1 cellular context compared by ENCODE assay signal in the genomic region with DNA sequence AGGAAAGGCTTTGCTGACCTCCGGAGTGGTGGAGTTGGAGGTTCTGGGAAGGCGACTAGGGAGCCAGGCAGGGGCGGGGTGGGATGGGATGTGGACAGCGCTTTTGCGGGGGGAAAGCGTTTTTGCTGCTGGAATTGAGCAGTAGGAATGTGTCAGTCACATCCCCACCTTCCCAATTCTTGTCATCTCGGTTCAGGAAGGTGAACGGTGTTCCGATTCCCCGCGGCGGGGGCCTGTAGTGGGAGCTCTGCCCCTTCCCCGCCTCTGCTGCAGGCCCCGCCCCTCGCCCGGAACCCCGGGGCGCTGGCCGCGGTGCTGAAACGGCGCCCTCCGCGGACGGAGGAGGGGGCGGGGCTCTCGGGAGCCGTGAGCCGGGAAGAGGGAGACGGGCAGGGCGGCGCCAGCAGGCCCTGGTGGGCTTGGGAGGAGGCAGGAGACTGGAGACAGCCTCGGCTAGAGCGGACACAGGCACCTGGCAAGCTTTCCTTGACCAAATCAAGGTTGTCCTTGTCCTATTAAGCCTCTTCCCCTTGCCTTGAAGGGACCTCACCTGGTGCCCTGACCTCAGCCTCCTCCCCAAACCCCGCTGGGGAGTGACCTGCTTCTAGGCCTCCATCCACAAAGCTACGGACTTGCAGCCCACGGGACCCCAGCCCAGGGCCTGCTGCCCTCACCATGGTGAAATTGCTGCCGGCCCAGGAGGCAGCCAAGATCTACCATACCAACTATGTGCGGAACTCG.
A peak's percentile ranks its signal among the peaks of the same experiment; 100 is the strongest.
TF ChIP-seq lines count a peak whose summit lies in the region.

TSS of gene LHFPL5 (plus strand) at position 357 of the 741 bp plus-strand sequence. CDS start at position 676, 319 bp downstream.

TF ChIP-seq in HepG2, 621 proteins besides CTCF, POLR2A, EP300 and RAD21 (continued from another document and continues in another):
- peak; percentile 56; the same call in 1 of the 2 replicates for TF ChIP-seq KIAA2018 (CRISPR knock-in tag; IDR thresholded peaks at IDR 0.05; ENCODE audit: borderline replicate concordance)
- peak; percentile 93; the same call in 1 of the 2 replicates for TF ChIP-seq ZNF788 (CRISPR knock-in tag; IDR thresholded peaks at IDR 0.05; ENCODE audit: borderline replicate concordance)
- TF ChIP-seq, protein P1, sequence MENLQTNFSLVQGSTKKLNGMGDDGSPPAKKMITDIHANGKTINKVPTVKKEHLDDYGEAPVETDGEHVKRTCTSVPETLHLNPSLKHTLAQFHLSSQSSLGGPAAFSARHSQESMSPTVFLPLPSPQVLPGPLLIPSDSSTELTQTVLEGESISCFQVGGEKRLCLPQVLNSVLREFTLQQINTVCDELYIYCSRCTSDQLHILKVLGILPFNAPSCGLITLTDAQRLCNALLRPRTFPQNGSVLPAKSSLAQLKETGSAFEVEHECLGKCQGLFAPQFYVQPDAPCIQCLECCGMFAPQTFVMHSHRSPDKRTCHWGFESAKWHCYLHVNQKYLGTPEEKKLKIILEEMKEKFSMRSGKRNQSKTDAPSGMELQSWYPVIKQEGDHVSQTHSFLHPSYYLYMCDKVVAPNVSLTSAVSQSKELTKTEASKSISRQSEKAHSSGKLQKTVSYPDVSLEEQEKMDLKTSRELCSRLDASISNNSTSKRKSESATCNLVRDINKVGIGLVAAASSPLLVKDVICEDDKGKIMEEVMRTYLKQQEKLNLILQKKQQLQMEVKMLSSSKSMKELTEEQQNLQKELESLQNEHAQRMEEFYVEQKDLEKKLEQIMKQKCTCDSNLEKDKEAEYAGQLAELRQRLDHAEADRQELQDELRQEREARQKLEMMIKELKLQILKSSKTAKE (CRISPR knock-in tag; IDR thresholded peaks at IDR 0.05; ENCODE audit: borderline replicate concordance) = peak; percentile 84
- TF ChIP-seq, protein P2, sequence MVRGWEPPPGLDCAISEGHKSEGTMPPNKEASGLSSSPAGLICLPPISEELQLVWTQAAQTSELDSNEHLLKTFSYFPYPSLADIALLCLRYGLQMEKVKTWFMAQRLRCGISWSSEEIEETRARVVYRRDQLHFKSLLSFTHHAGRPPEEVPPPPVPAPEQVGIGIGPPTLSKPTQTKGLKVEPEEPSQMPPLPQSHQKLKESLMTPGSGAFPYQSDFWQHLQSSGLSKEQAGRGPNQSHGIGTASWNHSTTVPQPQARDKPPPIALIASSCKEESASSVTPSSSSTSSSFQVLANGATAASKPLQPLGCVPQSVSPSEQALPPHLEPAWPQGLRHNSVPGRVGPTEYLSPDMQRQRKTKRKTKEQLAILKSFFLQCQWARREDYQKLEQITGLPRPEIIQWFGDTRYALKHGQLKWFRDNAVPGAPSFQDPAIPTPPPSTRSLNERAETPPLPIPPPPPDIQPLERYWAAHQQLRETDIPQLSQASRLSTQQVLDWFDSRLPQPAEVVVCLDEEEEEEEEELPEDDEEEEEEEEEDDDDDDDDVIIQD (CRISPR knock-in tag; IDR thresholded peaks at IDR 0.05; ENCODE audit: low read depth) = peak; percentile 93
- TF ChIP-seq GATA4 (IDR thresholded peaks at IDR 0.05; ENCODE audit: borderline replicate concordance, low read depth) = no peak
- TF ChIP-seq PHB2 (IDR thresholded peaks at IDR 0.05; ENCODE audit: partially characterized antibody) = no peak
- peak; percentile 88 for TF ChIP-seq HDAC1 (CRISPR knock-in tag; IDR thresholded peaks at IDR 0.05)
- TF ChIP-seq ELF3 (CRISPR knock-in tag; IDR thresholded peaks at IDR 0.05) = peak; percentile 97
- peak; percentile 98; the same call in 1 of the 2 replicates for TF ChIP-seq ISX (CRISPR knock-in tag; conservative IDR thresholded peaks at IDR 0.05)
- TF ChIP-seq ZFP91 (CRISPR knock-in tag; IDR thresholded peaks at IDR 0.05; ENCODE audit: borderline replicate concordance) = peak; percentile 86
- TF ChIP-seq HDAC2 (CRISPR knock-in tag; IDR thresholded peaks at IDR 0.05) = peak; percentile 94
- peak; percentile 99 for TF ChIP-seq ZNF274 (CRISPR knock-in tag; IDR thresholded peaks at IDR 0.05)
- peak; percentile 86; the same call in 1 of the 2 replicates for TF ChIP-seq ZNF660 (CRISPR knock-in tag; IDR thresholded peaks at IDR 0.05; ENCODE audit: borderline replicate concordance, low read depth)
- peak; percentile 98 for TF ChIP-seq ZNF256 (CRISPR knock-in tag; conservative IDR thresholded peaks at IDR 0.05)
- peak; percentile 95 for TF ChIP-seq ZNF335 (CRISPR knock-in tag; IDR thresholded peaks at IDR 0.05)
- peak; percentile 93 for TF ChIP-seq MYPOP (CRISPR knock-in tag; IDR thresholded peaks at IDR 0.05)
- no peak for TF ChIP-seq NFIB (CRISPR knock-in tag; IDR thresholded peaks at IDR 0.05; ENCODE audit: borderline replicate concordance)
- peak; percentile 86; the same call in 1 of the 2 replicates for TF ChIP-seq SMAD1 (CRISPR knock-in tag; IDR thresholded peaks at IDR 0.05; ENCODE audit: borderline replicate concordance, low read depth)
- peak; percentile 97 for TF ChIP-seq SATB2 (CRISPR knock-in tag; IDR thresholded peaks at IDR 0.05)
- TF ChIP-seq ZNF432 (CRISPR knock-in tag; IDR thresholded peaks at IDR 0.05; ENCODE audit: borderline replicate concordance) = no peak
- TF ChIP-seq ZNF558 (CRISPR knock-in tag; IDR thresholded peaks at IDR 0.05; ENCODE audit: borderline replicate concordance) = peak; percentile 99; the same call in 1 of the 2 replicates
- TF ChIP-seq GABPA (IDR thresholded peaks at IDR 0.05; ENCODE audit: low read depth, low read length) = no peak; the same call in 1 of the 2 replicates
- no peak for TF ChIP-seq GABPA (CRISPR knock-in tag; IDR thresholded peaks at IDR 0.05; ENCODE audit: low read depth)
- TF ChIP-seq SOX13 (IDR thresholded peaks at IDR 0.05) = no peak
- peak in 1 of 2 experiments; percentile 85; a peak in 2 of 4 replicates for TF ChIP-seq SOX13 (CRISPR knock-in tag; conservative IDR thresholded peaks at IDR 0.05 in 1 of 2, IDR thresholded peaks at IDR 0.05 in 1 of 2)
- peak; percentile 99 for TF ChIP-seq ZIK1 (CRISPR knock-in tag; IDR thresholded peaks at IDR 0.05; ENCODE audit: borderline replicate concordance, low read depth)
- TF ChIP-seq, protein P3, sequence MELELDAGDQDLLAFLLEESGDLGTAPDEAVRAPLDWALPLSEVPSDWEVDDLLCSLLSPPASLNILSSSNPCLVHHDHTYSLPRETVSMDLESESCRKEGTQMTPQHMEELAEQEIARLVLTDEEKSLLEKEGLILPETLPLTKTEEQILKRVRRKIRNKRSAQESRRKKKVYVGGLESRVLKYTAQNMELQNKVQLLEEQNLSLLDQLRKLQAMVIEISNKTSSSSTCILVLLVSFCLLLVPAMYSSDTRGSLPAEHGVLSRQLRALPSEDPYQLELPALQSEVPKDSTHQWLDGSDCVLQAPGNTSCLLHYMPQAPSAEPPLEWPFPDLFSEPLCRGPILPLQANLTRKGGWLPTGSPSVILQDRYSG (CRISPR knock-in tag; IDR thresholded peaks at IDR 0.05) = peak; percentile 98
- 0 out of 2 replicates have a peak, but pooled peaks have one; percentile 58 for TF ChIP-seq ZNF839 (CRISPR knock-in tag; IDR thresholded peaks at IDR 0.05; ENCODE audit: borderline replicate concordance)
- no peak for TF ChIP-seq ZNF460 (CRISPR knock-in tag; IDR thresholded peaks at IDR 0.05; ENCODE audit: borderline replicate concordance)
- TF ChIP-seq CHCHD3 (CRISPR knock-in tag; IDR thresholded peaks at IDR 0.05) = peak; percentile 95
- peak; percentile 95 for TF ChIP-seq ZBTB42 (CRISPR knock-in tag; IDR thresholded peaks at IDR 0.05)
- TF ChIP-seq NCOR1 (IDR thresholded peaks at IDR 0.05; ENCODE audit: borderline replicate concordance, low read length) = no peak
- peak; percentile 88; the same call in 1 of the 2 replicates for TF ChIP-seq LBX2 (CRISPR knock-in tag; IDR thresholded peaks at IDR 0.05; ENCODE audit: borderline replicate concordance)
- TF ChIP-seq ARNT (IDR thresholded peaks at IDR 0.05) = no peak
- TF ChIP-seq KLF9 (CRISPR knock-in tag; IDR thresholded peaks at IDR 0.05; ENCODE audit: low read depth) = peak; percentile 99; the same call in 1 of the 2 replicates
- TF ChIP-seq ZNF737 (CRISPR knock-in tag; IDR thresholded peaks at IDR 0.05; ENCODE audit: borderline replicate concordance) = peak; percentile 85; the same call in 1 of the 2 replicates
- TF ChIP-seq GZF1 (CRISPR knock-in tag; IDR thresholded peaks at IDR 0.05) = peak; percentile 84; the same call in 1 of the 2 replicates
- TF ChIP-seq ATF5 (CRISPR knock-in tag; IDR thresholded peaks at IDR 0.05; ENCODE audit: low read depth) = peak; percentile 90; the same call in 1 of the 2 replicates
